8 cellular contexts compared by ENCODE assay signal in the genomic region with DNA sequence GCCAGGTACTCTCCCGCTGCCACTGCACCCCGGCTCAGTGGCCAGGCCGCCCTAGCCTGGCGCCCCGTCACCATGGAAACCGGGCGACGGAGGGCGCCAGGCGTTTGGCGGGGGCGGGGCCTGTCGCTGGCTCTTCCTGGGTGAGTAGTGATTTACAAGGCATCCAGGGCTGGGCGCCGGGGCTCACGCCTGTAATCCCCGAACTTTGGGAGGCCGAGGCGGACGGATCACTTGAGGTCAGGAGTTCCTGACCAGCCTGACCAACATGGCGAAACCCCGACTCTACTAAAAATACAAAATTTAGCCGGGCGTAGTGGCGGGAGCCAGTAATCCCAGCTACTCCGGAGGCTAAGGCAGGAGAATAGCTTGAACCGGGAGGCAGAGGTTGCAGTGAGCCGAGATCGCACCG. TPM values are rescaled to one million over a fixed set of nuclear protein-coding genes. Genes with fewer than 3 reads are reported as not detected.
DNase-seq lines count a peak whose midpoint lies in the region; ATAC-seq and TF ChIP-seq lines count a peak whose summit lies in the region.
"Not testable (repeated sequence)": the region's sequence is repeated elsewhere in the genome, so short reads cannot be mapped to it uniquely, and the experiment has no call there.

TSS of gene CCDC74B (minus strand) at position 107 of the 409 bp plus-strand sequence. CDS start 116 bp downstream, outside the sequence.

- TF ChIP-seq CTCF in GM12875 (IDR thresholded peaks at IDR 0.05; ENCODE audit: borderline replicate concordance, insufficient read depth, low read depth, low read length); NB4 (IDR thresholded peaks at IDR 0.05; ENCODE audit: low read depth, low read length); thyroid gland (IDR thresholded peaks at IDR 0.05): not testable (repeated sequence)

- not testable (repeated sequence) for H3K4me1 Mint-ChIP-seq in activated naive CD4-positive, alpha-beta T cell treated with anti-CD3 and anti-CD28 coated beads, Interleukin-2, amount 50 U/mL, for 24 hours

- H3K4me1 ChIP-seq in thyroid gland = not testable (repeated sequence)

- not testable (repeated sequence) for H3K9me3 ChIP-seq in thyroid gland

- DNase-seq in NB4 (ENCODE audit: low read depth) (peak; percentile 34), SW480 (ENCODE audit: low spot score) (peak; percentile 22), Right ventricle myocardium superior (peak; percentile 72), posterior vena cava (ENCODE audit: low spot score) (peak; percentile 76), thyroid gland (peak; percentile 74 to 78)

- peak; percentile 93 for ATAC-seq in HG02588 (IDR thresholded peaks at IDR 0.05; ENCODE audit: unreplicated experiment)
- peak; percentile 91 for ATAC-seq in Right ventricle myocardium superior (ENCODE audit: poor library complexity)

- H3K4me3 Mint-ChIP-seq in activated naive CD4-positive, alpha-beta T cell treated with anti-CD3 and anti-CD28 coated beads, Interleukin-2, amount 50 U/mL, for 24 hours = peak within 1 kb of the TSS; percentile 82

- WGBS in thyroid gland, 2 donors = 11 to 15% methylated on average over 12 to 17 of the region's 30 CpGs

- H3K9me3 Mint-ChIP-seq in activated naive CD4-positive, alpha-beta T cell treated with anti-CD3 and anti-CD28 coated beads, Interleukin-2, amount 50 U/mL, for 24 hours = not testable (repeated sequence)

- not testable (repeated sequence) for H3K27me3 Mint-ChIP-seq in activated naive CD4-positive, alpha-beta T cell treated with anti-CD3 and anti-CD28 coated beads, Interleukin-2, amount 50 U/mL, for 24 hours

- not testable (repeated sequence) for H3K36me3 ChIP-seq in thyroid gland

- not testable (repeated sequence) for H3K27ac Mint-ChIP-seq in activated naive CD4-positive, alpha-beta T cell treated with anti-CD3 and anti-CD28 coated beads, Interleukin-2, amount 50 U/mL, for 24 hours

- not testable (repeated sequence) for TF ChIP-seq POLR2A in NB4 (IDR thresholded peaks at IDR 0.05; ENCODE audit: extremely low read depth, insufficient read length)
- peak in 1 of 2 donors; percentile 41 for TF ChIP-seq POLR2A in thyroid gland (IDR thresholded peaks at IDR 0.05)

- H3K27me3 ChIP-seq in thyroid gland = not testable (repeated sequence)

- H3K4me3 ChIP-seq in GM12875 (ENCODE audit: low read depth, low read length) (peak within 1 kb of the TSS; percentile 26), thyroid gland (replicated peaks in 1 of 3) (peak within 1 kb of the TSS in 1 of 3 donors; percentile 12)
- not testable (repeated sequence) for H3K4me3 ChIP-seq in NB4 (ENCODE audit: low read depth, low read length)

- intact Hi-C loops in Right ventricle myocardium superior (cut with DNase I); posterior vena cava (cut with DNase I); thyroid gland (cut with DNase I): not testable (repeated sequence)

- H3K27ac ChIP-seq in thyroid gland = peak within 1 kb of the TSS in 1 of 3 donors; percentile 49

- not testable (repeated sequence) for H3K36me3 Mint-ChIP-seq in activated naive CD4-positive, alpha-beta T cell treated with anti-CD3 and anti-CD28 coated beads, Interleukin-2, amount 50 U/mL, for 24 hours

RNA-seq across cellular contexts. Expression of gene CCDC74B, which starts in this region (rescaled TPM):
- total RNA-seq in Right ventricle myocardium superior (0.38 TPM), posterior vena cava (1 to 10 TPM; 1.4 to 1.5 TPM), thyroid gland (10 to 100 TPM in 3 of 4 donors, 1 to 10 TPM in 1; 9.8 to 35.1 (median 19.1) TPM)

Comparison
In these comparisons a context has a peak if more than half of its experiments do, and no peak if none do; other contexts are left out.
1. Peak in DNase-seq and ATAC-seq in Right ventricle myocardium superior; RNA of the gene not detected or under 1 TPM.
2. DNase-seq: peak in every context shown above with its lines; median percentile 76 in posterior vena cava; 76 in thyroid gland; 72 in Right ventricle myocardium superior; 34 in NB4; 22 in SW480.